Comparison of ENCODE assay signal across 8 cellular contexts in genomic region chr5:177471610-177472356, GRCh38. TPM values are rescaled to one million over a fixed set of nuclear protein-coding genes. Genes with fewer than 3 reads are reported as not detected.
DNase-seq lines count a peak whose midpoint lies in the region; ATAC-seq and TF ChIP-seq lines count a peak whose summit lies in the region.

No MANE protein-coding gene starts in this region.

- H3K4me1 Mint-ChIP-seq in CD14-positive monocyte, result peaks cover 46% of the 10 kb centered on the region

- H3K4me3 ChIP-seq in PC-9 (peak overlapping the region; percentile 79), epithelial cell of esophagus (ENCODE audit: low read length) (peak overlapping the region; percentile 63), ovary (peak overlapping the region; percentile 80)

- H3K27ac ChIP-seq in PC-9, result no peak overlapping the region
- H3K27ac ChIP-seq in ovary, result no peak overlapping the region

- 43 to 49% (median 47%) methylated on average over 14 of the region's 14 CpGs for WGBS in ovary, 3 donors

- H3K79me2 ChIP-seq in PC-9 (ENCODE audit: low read depth), result peaks cover 21% of the 10 kb centered on the region; the same call in 1 of the 2 replicates

- no peaks in the 10 kb centered on the region for H3K9me3 ChIP-seq in PC-9 (ENCODE audit: insufficient read depth, low read depth)
- no peaks in the 10 kb centered on the region for H3K9me3 ChIP-seq in ovary

- CTCF ChIA-PET in PC-9 (lab: Charles Lee), result interaction anchor here (0.7 to 1.1 kb wide), 3 partner anchors 14 to 29 kb away, joined by 3 read pairs; no protein-coding TSS in a partner anchor
- CTCF ChIA-PET in HEK293T (lab: Yijun Ruan, JAX), result interaction anchor here (0.9 to 1.6 kb wide), 5 partner anchors 14 to 162 kb away, joined by 3 to 10 read pairs (median 5); no protein-coding TSS in a partner anchor

- TF ChIP-seq POLR2A in ovary (IDR thresholded peaks at IDR 0.05), result no peak

- peaks cover 24% of the 10 kb centered on the region for H4K20me1 ChIP-seq in PC-9 (ENCODE audit: insufficient read depth)

- H3K27me3 Mint-ChIP-seq in CD14-positive monocyte (ENCODE audit: low read depth in 3 of 3), result peaks cover 66 to 78% (median 73%) of the 10 kb centered on the region in 3 donors

- no peaks in the 10 kb centered on the region for H3K9me2 ChIP-seq in PC-9 (ENCODE audit: insufficient read depth)

- POLR2A ChIA-PET in PC-9 (lab: Charles Lee; ENCODE audit: unreplicated experiment), result interaction anchor here (0.5 to 2.1 kb wide), 4 partner anchors 16 to 26 kb away, joined by 3 to 6 read pairs (median 4); no protein-coding TSS in a partner anchor
- POLR2A ChIA-PET in HEK293T (lab: Yijun Ruan, JAX), result interaction anchor here (0.6 to 2.8 kb wide), 7 partner anchors 9 to 153 kb away, joined by 3 to 13 read pairs (median 6); partner anchors contain the start of genes DDX41 and PDLIM7

- TF ChIP-seq CTCF in CD14-positive monocyte (IDR thresholded peaks at IDR 0.05), result no peak
- TF ChIP-seq CTCF in PC-9 (conservative IDR thresholded peaks at IDR 0.05), result no peak
- TF ChIP-seq CTCF in epithelial cell of esophagus (IDR thresholded peaks at IDR 0.05; ENCODE audit: insufficient read depth, low read depth, low read length, missing control alignments), result no peak
- TF ChIP-seq CTCF in ovary (IDR thresholded peaks at IDR 0.05), result no peak

- H3K36me3 ChIP-seq in PC-9 (ENCODE audit: low read depth) (no peaks in the 10 kb centered on the region), ovary (no peaks in the 10 kb centered on the region)

- intact Hi-C loops in CD14-positive monocyte (cut with micrococcal nuclease), result no loop called here
- intact Hi-C loops in PC-9 (cut with micrococcal nuclease; ENCODE audit: unreplicated experiment), result loop anchor here (2.0 kb wide), 1 partner anchor 15 kb away; no protein-coding TSS in a partner anchor
- intact Hi-C loops in ovary (cut with DNase I), result no loop called here

- H3K9me3 Mint-ChIP-seq in CD14-positive monocyte, result peaks cover 0 to 14% (median 4%) of the 10 kb centered on the region in 7 donors

- peaks cover 35% of the 10 kb centered on the region for H3F3A ChIP-seq in PC-9 (ENCODE audit: insufficient read depth, low read depth)

- ATAC-seq in HG03520 (IDR thresholded peaks at IDR 0.05; ENCODE audit: unreplicated experiment), result no peak

- no peak for DNase-seq in CD14-positive monocyte (ENCODE audit: low spot score)
- DNase-seq in PC-9, result no peak
- DNase-seq in epithelial cell of esophagus (ENCODE audit: low read depth), result no peak
- peak in 3 of 5 donors; percentile 50 to 65 (median 63) for DNase-seq in ovary
- DNase-seq in HEK293T (ENCODE audit: extremely low spot score), result no peak
- DNase-seq in stimulated activated CD4-positive, alpha-beta T cell treated with anti-CD3 and anti-CD28 coated beads, Interleukin-4, amount 100 ng/mL, for 4 hours, result no peak
- DNase-seq in activated effector memory CD4-positive, alpha-beta T cell treated with Interleukin-2 at 50 U/mL for 16 hours, result no peak

- H3K27me3 ChIP-seq in PC-9 (ENCODE audit: insufficient read depth, low read depth) (no peaks in the 10 kb centered on the region), ovary (no peaks in the 10 kb centered on the region)

- no peak overlapping the region for H2AFZ ChIP-seq in PC-9

- no peak overlapping the region for H3K27ac Mint-ChIP-seq in CD14-positive monocyte

- H3K4me1 ChIP-seq in PC-9 (replicated peaks; ENCODE audit: insufficient read depth) (peaks cover 22% of the 10 kb centered on the region), ovary (ENCODE audit: insufficient read depth) (peaks cover 21% of the 10 kb centered on the region)

- H3K4me3 Mint-ChIP-seq in CD14-positive monocyte, result peak overlapping the region; percentile 41 to 76

- peaks cover 7 to 12% of the 10 kb centered on the region in 2 donors for H3K36me3 Mint-ChIP-seq in CD14-positive monocyte

- H3K4me2 ChIP-seq in PC-9, result peak overlapping the region; percentile 97

- BruUV-seq in PC-9 (replicated peaks; lab: Mats Ljungman, UMichigan), result TSS peak; percentile 55

- no peak for TF ChIP-seq EP300 in ovary (IDR thresholded peaks at IDR 0.05)

TF ChIP-seq in HEK293T, 16 proteins besides CTCF, POLR2A, EP300 and RAD21:
- TF ChIP-seq FOXK2 (IDR thresholded peaks at IDR 0.05) (no peak), FOXM1 (IDR thresholded peaks at IDR 0.05; ENCODE audit: borderline replicate concordance) (no peak)

RNA-seq across cellular contexts. Expression of gene DBN1, which starts 1.7 kb away (rescaled TPM):
- polyA plus RNA-seq in CD14-positive monocyte, result 1 to 10 TPM in 1 of 2 donors, under 1 TPM in 1; 0.71 to 1.6 TPM
- total RNA-seq in PC-9 (2021), result 144 and 181 TPM in 2 replicates
- total RNA-seq in ovary, result 10 to 100 TPM; 35.1 to 91.6 (median 57.0) TPM
- 10 to 100 TPM; 18.4 to 55.4 TPM for polyA plus RNA-seq in ovary

RNA-seq across cellular contexts. Expression of gene PRR7, which starts 25.2 kb away (rescaled TPM):
- 1 to 10 TPM; 1.8 to 2.1 TPM for polyA plus RNA-seq in CD14-positive monocyte
- total RNA-seq in PC-9 (2021), result 22.2 and 31.7 TPM in 2 replicates
- 10 to 100 TPM in 1 of 7 donors, 1 to 10 TPM in 5, under 1 TPM in 1; 0.66 to 11.4 (median 2.1) TPM for total RNA-seq in ovary
- polyA plus RNA-seq in ovary, result under 1 TPM in 1 of 2 donors, not detected in 1; 0.51 TPM

RNA-seq across cellular contexts. Expression of gene PDLIM7, which starts 25.6 kb away (rescaled TPM):
- polyA plus RNA-seq in CD14-positive monocyte, result 10 to 100 TPM; 21.6 to 27.2 TPM
- total RNA-seq in PC-9 (2021), result 167 and 202 TPM in 2 replicates
- total RNA-seq in ovary, result 100 to 1,000 TPM in 4 of 7 donors, 10 to 100 TPM in 3; 32.7 to 243 (median 151) TPM
- 10 to 100 TPM; 25.7 to 83.3 TPM for polyA plus RNA-seq in ovary

RNA-seq across cellular contexts. Expression of gene DOK3, which starts 37.8 kb away (rescaled TPM):
- polyA plus RNA-seq in CD14-positive monocyte, result 10 to 100 TPM; 62.8 to 98.3 TPM
- 12.2 and 12.3 TPM in 2 replicates for total RNA-seq in PC-9 (2021)
- total RNA-seq in ovary, result 1 to 10 TPM; 1.3 to 7.2 (median 2.5) TPM
- 1 to 10 TPM; 1.8 to 4.2 TPM for polyA plus RNA-seq in ovary

RNA-seq across cellular contexts. Expression of gene DDX41, which starts 45.0 kb away (rescaled TPM):
- polyA plus RNA-seq in CD14-positive monocyte (10 to 100 TPM; 44.9 to 70.3 TPM), ovary (10 to 100 TPM; 58.3 to 63.6 TPM)
- total RNA-seq in PC-9 (2021) (90.8 and 93.1 TPM in 2 replicates), ovary (100 to 1,000 TPM in 1 of 7 donors, 10 to 100 TPM in 6; 63.5 to 104 (median 76.0) TPM)

Comparison
In these comparisons a context has a peak if more than half of its experiments do, and no peak if none do; other contexts are left out.
1. DNase-seq: peak in ovary (3 of 5); none in CD14-positive monocyte (single experiment), PC-9 (0 of 2), epithelial cell of esophagus (single experiment), HEK293T (single experiment), stimulated activated CD4-positive, alpha-beta T cell treated with anti-CD3 and anti-CD28 coated beads, Interleukin-4, amount 100 ng/mL, for 4 hours (0 of 2) and activated effector memory CD4-positive, alpha-beta T cell treated with Interleukin-2 at 50 U/mL for 16 hours (single experiment).
2. Peak in every context shown above with its lines, with median percentiles within 50 percentile points of each other: H3K4me3 ChIP-seq.